ENCODE assay signal across 25 cellular contexts in genomic region chr11:87002918-87003317, GRCh38.
"Had no signal": no experiment of that assay in that cellular context is flagged by ENCODE, and none has a peak within 500 bp of the region (broad histone marks: within the 10 kb centered on the region; RNA-seq: fewer than 3 reads in every experiment).

No MANE protein-coding gene starts in this region.

- H3K9me3 ChIP-seq: left ventricle myocardium inferior, lower lobe of right lung, prostate gland, spleen, testis, tibial nerve had no signal

- H3K4me3 ChIP-seq: dorsolateral prefrontal cortex, hepatocyte, left ventricle myocardium inferior, lower lobe of right lung, neural progenitor cell, prostate gland, spleen, testis, tibial nerve had no signal

- H3K79me2 ChIP-seq: hepatocyte, parathyroid adenoma had no signal

- ATAC-seq: left cardiac atrium; lower lobe of right lung; natural killer cell treated with Interleukin-12 subunit alpha and Interleukin-12 subunit beta and Interleukin-15 and Interleukin-18, amount 100 ng/mL, for 72 hours; sciatic nerve; stimulated activated memory B cell treated with anti-CD40 and anti-IgM and Interleukin-4, amounts not matched to agents 10 μg/mL and 1 μg/mL and 100 μg/mL, for 72 hours had no signal

- H3K36me3 ChIP-seq: left ventricle myocardium inferior, lower lobe of right lung, neural progenitor cell, prostate gland, spleen, tibial nerve had no signal

- H3K27ac ChIP-seq: dorsolateral prefrontal cortex, hepatocyte, left ventricle myocardium inferior, lower lobe of right lung, neural progenitor cell, parathyroid adenoma, prostate gland, spleen, testis, tibial nerve had no signal

- FAIRE-seq: kidney had no signal

- H3K27me3 ChIP-seq: dorsolateral prefrontal cortex, hepatocyte, neural progenitor cell, spleen, testis, tibial nerve had no signal

- H3K9ac ChIP-seq: neural progenitor cell, parathyroid adenoma had no signal

- H2AFZ ChIP-seq: hepatocyte, neural progenitor cell, parathyroid adenoma had no signal

- H3K4me2 ChIP-seq: hepatocyte, neural progenitor cell had no signal

- DNase-seq: cortex of kidney; dorsolateral prefrontal cortex; effector CD8-positive, alpha-beta T cell; foreskin melanocyte; head of caudate nucleus; kidney; left cardiac atrium; left ventricle myocardium inferior; lower lobe of right lung; midbrain; occipital lobe; retina; spleen; stimulated activated CD4-positive, alpha-beta T cell treated with anti-CD3 and anti-CD28 coated beads, Interleukin-15, amount 100 ng/mL, for 24 hours; stimulated activated CD4-positive, alpha-beta T cell treated with anti-CD3 and anti-CD28 coated beads, Interleukin-1b, Interleukin-23, amount 100 ng/mL, for 48 hours; stimulated activated CD4-positive, alpha-beta T cell treated with anti-CD3 and anti-CD28 coated beads, Interleukin-4, amount 100 ng/mL, for 24 hours; testis had no signal

- H3K4me1 ChIP-seq: spleen, tibial nerve had no signal
